Comparison of ENCODE assay signal across 17 cellular contexts in genomic region chr16:74568961-74569631, GRCh38. TPM values are rescaled to one million over a fixed set of nuclear protein-coding genes. Genes with fewer than 3 reads are reported as not detected.
DNase-seq lines count a peak whose midpoint lies in the region; ATAC-seq, FAIRE-seq and TF ChIP-seq lines count a peak whose summit lies in the region.
"Had no signal": no experiment of that assay in that cellular context is flagged by ENCODE, and none has a peak within 500 bp of the region (broad histone marks: within the 10 kb centered on the region; RNA-seq: fewer than 3 reads in every experiment).

No MANE protein-coding gene starts in this region.

- no peaks in the 10 kb centered on the region for H3K9me3 Mint-ChIP-seq in astrocyte (ENCODE audit: unreplicated experiment)

- peaks cover 96% of the 10 kb centered on the region for H4K20me1 ChIP-seq in astrocyte (ENCODE audit: insufficient read depth, low read length)

- H3K27ac Mint-ChIP-seq in astrocyte (ENCODE audit: unreplicated experiment): peak overlapping the region; percentile 34

- H3K4me1 ChIP-seq in astrocyte (ENCODE audit: insufficient read depth, low read length) (peaks cover under 1% of the 10 kb centered on the region), Peyer's patch (peaks cover 0 to 15% (median 0%) of the 10 kb centered on the region in 4 donors)

- H3K9ac ChIP-seq in astrocyte (ENCODE audit: low read length): no peak overlapping the region

- DNase-seq in AG20443 (ENCODE audit: low spot score): peak; percentile 53
- no peak for DNase-seq in GM12891 (ENCODE audit: insufficient read length, low spot score)
- DNase-seq in astrocyte (ENCODE audit: low read depth): peak; percentile 47
- DNase-seq in kidney tubule cell (ENCODE audit: low spot score): peak; percentile 27
- DNase-seq in Peyer's patch: no peak
- DNase-seq in RPMI8226: no peak
- DNase-seq in Ammon's horn (ENCODE audit: low spot score): no peak
- DNase-seq: brain microvascular endothelial cell; GF-D8; hippocampal formation; left ventricle myocardium inferior; NCI-H2227 treated with DMSO at 0.1 percent for 48 hours; PC-3; stimulated activated naive CD4-positive, alpha-beta T cell treated with Interleukin-2 at 50 U/mL for 16 hours; T-helper 2 cell had no signal

- H3K4me1 Mint-ChIP-seq in astrocyte (ENCODE audit: low read depth, unreplicated experiment): peaks cover 27% of the 10 kb centered on the region

- peaks cover 6% of the 10 kb centered on the region for H3K36me3 Mint-ChIP-seq in astrocyte (ENCODE audit: low read depth, unreplicated experiment)

- H3K27me3 ChIP-seq in astrocyte (ENCODE audit: insufficient read depth, low read length) (no peaks in the 10 kb centered on the region), Peyer's patch (no peaks in the 10 kb centered on the region)
- H3K27me3 ChIP-seq: brain microvascular endothelial cell had no signal

- no peak for TF ChIP-seq CTCF in astrocyte (IDR thresholded peaks at IDR 0.05; ENCODE audit: insufficient read depth, low read depth, low read length)
- no peak for TF ChIP-seq CTCF in Peyer's patch (IDR thresholded peaks at IDR 0.05)

- no peaks in the 10 kb centered on the region for H3K9me3 ChIP-seq in astrocyte (ENCODE audit: insufficient read depth, low read depth, low read length)
- no peaks in the 10 kb centered on the region for H3K9me3 ChIP-seq in Peyer's patch
- H3K9me3 ChIP-seq: left ventricle myocardium inferior had no signal

- no peaks in the 10 kb centered on the region for H3K27me3 Mint-ChIP-seq in astrocyte (ENCODE audit: low read depth, unreplicated experiment)

- H3K4me2 ChIP-seq in astrocyte (ENCODE audit: low read length): no peak overlapping the region

- FAIRE-seq in GM12891 (lab: Jason Lieb, UNC) (peak; percentile 23), astrocyte (lab: Jason Lieb, UNC) (no peak)
- FAIRE-seq: endometrium had no signal

- no peak for ATAC-seq in GM21381 (IDR thresholded peaks at IDR 0.05; ENCODE audit: unreplicated experiment)
- ATAC-seq: PC-3 had no signal

- H3K4me3 ChIP-seq in astrocyte (ENCODE audit: insufficient read depth, low read depth, low read length) (no peak overlapping the region), Peyer's patch (no peak overlapping the region)
- H3K4me3 ChIP-seq: left ventricle myocardium inferior had no signal

- no peak for TF ChIP-seq POLR2A in GM12891 (IDR thresholded peaks at IDR 0.05; ENCODE audit: low read depth, low read length)
- no peak for TF ChIP-seq POLR2A in Peyer's patch (IDR thresholded peaks at IDR 0.05)

- H2AFZ ChIP-seq in astrocyte (ENCODE audit: low read depth, low read length): no peak overlapping the region

- no peak overlapping the region for H3K27ac ChIP-seq in astrocyte (ENCODE audit: low read depth, low read length)
- no peak overlapping the region for H3K27ac ChIP-seq in Peyer's patch
- H3K27ac ChIP-seq: brain microvascular endothelial cell, left ventricle myocardium inferior had no signal

- H3K36me3 ChIP-seq in astrocyte (ENCODE audit: insufficient read depth, low read length) (no peaks in the 10 kb centered on the region), Peyer's patch (no peaks in the 10 kb centered on the region)
- H3K36me3 ChIP-seq: brain microvascular endothelial cell, left ventricle myocardium inferior had no signal

- no peak overlapping the region for H3K4me3 Mint-ChIP-seq in astrocyte (ENCODE audit: unreplicated experiment)

- H3K79me2 ChIP-seq in astrocyte (ENCODE audit: insufficient read depth, low read length): peaks cover 98% of the 10 kb centered on the region

TF ChIP-seq in GM12891, 5 proteins besides CTCF, POLR2A, EP300 and RAD21:
- TF ChIP-seq POLR2AphosphoS5 (IDR thresholded peaks at IDR 0.05; ENCODE audit: low read depth, low read length) (no peak), POU2F2 (IDR thresholded peaks at IDR 0.05; ENCODE audit: low read depth, low read length) (no peak)

RNA-seq across cellular contexts. Expression of gene GLG1, which starts 37.8 kb away (rescaled TPM):
- 24.9 TPM for polyA plus RNA-seq in GM12891 (2012; ENCODE audit: low read depth, missing spikeins)
- total RNA-seq in astrocyte (153 and 182 TPM in 2 replicates), Peyer's patch (100 to 1,000 TPM in 3 of 4 donors, 10 to 100 TPM in 1; 90.0 to 153 (median 113) TPM)

Comparison
In these comparisons a context has a peak if more than half of its experiments do, and no peak if none do; other contexts are left out.
1. DNase-seq: peak in AG20443 (single experiment), astrocyte (single experiment) and kidney tubule cell (single experiment); none in GM12891 (single experiment), Peyer's patch (0 of 3), RPMI8226 (single experiment) and Ammon's horn (single experiment).